1 cellular context compared by ENCODE assay signal in genomic region chr1:244839656-244840055, GRCh38.
A peak's percentile ranks its signal among the peaks of the same experiment; 100 is the strongest.
TF ChIP-seq lines count a peak whose summit lies in the region.

No MANE protein-coding gene starts in this region.

TF ChIP-seq in K562, 482 proteins besides CTCF, POLR2A, EP300 and RAD21:
- peak; percentile 95 for TF ChIP-seq ZFP36 (IDR thresholded peaks at IDR 0.05; ENCODE audit: low read depth, low read length, partially characterized antibody)
- TF ChIP-seq ZFX (CRISPR knock-in tag; IDR thresholded peaks at IDR 0.05): no peak
- 0 out of 2 replicates have a peak, but pooled peaks have one; percentile 13 for TF ChIP-seq POLR2H (tag; IDR thresholded peaks at IDR 0.05; ENCODE audit: low read depth)
- TF ChIP-seq ZNF551 (CRISPR knock-in tag; IDR thresholded peaks at IDR 0.05): 0 out of 2 replicates have a peak, but pooled peaks have one; percentile 9
- TF ChIP-seq RFX7 (CRISPR knock-in tag; IDR thresholded peaks at IDR 0.05): no peak
- no peak for TF ChIP-seq RCOR1 (IDR thresholded peaks at IDR 0.05; ENCODE audit: borderline replicate concordance in 1 of 2, low read depth in 2 of 2, low read length in 2 of 2)
- 0 out of 2 replicates have a peak, but pooled peaks have one; percentile 34 for TF ChIP-seq NFXL1 (CRISPR knock-in tag; IDR thresholded peaks at IDR 0.05)
- TF ChIP-seq TRIM28 (IDR thresholded peaks at IDR 0.05): peak; percentile 76; the same call in 1 of the 2 replicates
- 0 out of 3 replicates have a peak, but pooled peaks of 1 of the 2 experiments have one; percentile 60 for TF ChIP-seq CBX3 (IDR thresholded peaks at IDR 0.05; ENCODE audit: borderline replicate concordance in 1 of 2, low read length in 2 of 2)
- no peak for TF ChIP-seq DDX20 (tag; IDR thresholded peaks at IDR 0.05; ENCODE audit: low read depth)
- peak; percentile 96 for TF ChIP-seq RBM25 (IDR thresholded peaks at IDR 0.05; ENCODE audit: low read depth, low read length, severe bottlenecking)
- TF ChIP-seq SMARCA5 (IDR thresholded peaks at IDR 0.05): 0 out of 2 replicates have a peak, but pooled peaks have one; percentile 29
- peak; percentile 49; the same call in 1 of the 2 replicates for TF ChIP-seq POLR2AphosphoS5 (IDR thresholded peaks at IDR 0.05; ENCODE audit: control insufficient read depth, insufficient read depth, low read depth, low read length)
- peak; percentile 65; the same call in 1 of the 2 replicates for TF ChIP-seq ZNF407 (IDR thresholded peaks at IDR 0.05; ENCODE audit: low read depth)
